In genomic region chr7:47713595-47713994, GRCh38 we compare ENCODE assay signal across 14 cellular contexts.
DNase-seq lines count a peak whose midpoint lies in the region; ATAC-seq and TF ChIP-seq lines count a peak whose summit lies in the region.
"Had no signal": no experiment of that assay in that cellular context is flagged by ENCODE, and none has a peak within 500 bp of the region (broad histone marks: within the 10 kb centered on the region; RNA-seq: fewer than 3 reads in every experiment).

No MANE protein-coding gene starts in this region.

- H3K36me3 ChIP-seq in Karpas-422 (ENCODE audit: insufficient read depth, low read length) (no peaks in the 10 kb centered on the region), Panc1 (ENCODE audit: control insufficient read depth, insufficient read depth, low read length) (no peaks in the 10 kb centered on the region), gastroesophageal sphincter (no peaks in the 10 kb centered on the region)

- H3K9ac ChIP-seq in Karpas-422 (ENCODE audit: low read length), result peak overlapping the region; percentile 73

- H3K4me2 ChIP-seq in Karpas-422 (ENCODE audit: low read depth, low read length, poor library complexity, severe bottlenecking), result peak overlapping the region; percentile 75
- H3K4me2 ChIP-seq: A549 had no signal

- no TSS peak for BruUV-seq in Panc1 (replicated peaks; lab: Mats Ljungman, UMichigan)

- 0 out of 2 replicates have a peak overlapping the region, but pooled peaks have one; percentile 8 for H2AFZ ChIP-seq in Karpas-422 (ENCODE audit: low read length)

- DNase-seq in Karpas-422 (peak; percentile 68), Panc1 (ENCODE audit: low read depth, low spot score) (no peak), mesothelial cell of epicardium (ENCODE audit: low spot score in 2 of 2, unreplicated experiment in 2 of 2) (no peak), foreskin keratinocyte (no peak), mucosa of gallbladder (ENCODE audit: low spot score) (no peak)
- DNase-seq: AML-193; Caco-2; CD4-positive, alpha-beta T cell; GDM1; H9 had no signal

- TF ChIP-seq CTCF in Panc1 (IDR thresholded peaks at IDR 0.05), result no peak
- no peak for TF ChIP-seq CTCF in mesothelial cell of epicardium (IDR thresholded peaks at IDR 0.05; ENCODE audit: unreplicated experiment)
- no peak for TF ChIP-seq CTCF in foreskin keratinocyte (conservative IDR thresholded peaks at IDR 0.05)
- no peak for TF ChIP-seq CTCF in gastroesophageal sphincter (IDR thresholded peaks at IDR 0.05)

- H3K4me1 ChIP-seq in Karpas-422 (ENCODE audit: low read length) (peaks cover 90% of the 10 kb centered on the region), Panc1 (ENCODE audit: control insufficient read depth, insufficient read depth, low read length) (peaks cover 15% of the 10 kb centered on the region), foreskin keratinocyte (no peaks in the 10 kb centered on the region), gastroesophageal sphincter (peaks cover 0 to 28% (median 9%) of the 10 kb centered on the region in 3 donors)
- H3K4me1 ChIP-seq: A549, Caco-2 had no signal

- peaks cover 6% of the 10 kb centered on the region for H3K9me3 Mint-ChIP-seq in mesothelial cell of epicardium
- H3K9me3 Mint-ChIP-seq: CD4-positive, alpha-beta T cell; H9 had no signal

- H4K20me1 ChIP-seq in Karpas-422 (ENCODE audit: insufficient read depth, low read depth, low read length), result no peaks in the 10 kb centered on the region

- H3K4me3 Mint-ChIP-seq in mesothelial cell of epicardium, result no peak overlapping the region
- H3K4me3 Mint-ChIP-seq: CD4-positive, alpha-beta T cell; H9 had no signal

- WGBS in gastroesophageal sphincter (ENCODE audit: low coverage in 1 of 2), 2 donors, result 83 to 84% methylated on average over 5 to 6 of the region's 6 CpGs

- peaks cover 60% of the 10 kb centered on the region for H3K4me1 Mint-ChIP-seq in mesothelial cell of epicardium
- H3K4me1 Mint-ChIP-seq: H9 had no signal

- H3K9me3 ChIP-seq in Karpas-422 (ENCODE audit: low read length) (no peaks in the 10 kb centered on the region), Panc1 (ENCODE audit: control insufficient read depth, insufficient read depth, low read depth, low read length) (no peaks in the 10 kb centered on the region), gastroesophageal sphincter (no peaks in the 10 kb centered on the region)
- H3K9me3 ChIP-seq: A549, Caco-2 had no signal

- TF ChIP-seq EP300 in gastroesophageal sphincter (IDR thresholded peaks at IDR 0.05), result no peak

- peak overlapping the region; percentile 66 for H3K27ac Mint-ChIP-seq in mesothelial cell of epicardium
- H3K27ac Mint-ChIP-seq: CD4-positive, alpha-beta T cell; H9 had no signal

- H3K9me2 ChIP-seq in Karpas-422 (replicated peaks; ENCODE audit: insufficient read depth, low read length), result no peaks in the 10 kb centered on the region

- H3K27ac ChIP-seq in Karpas-422 (ENCODE audit: low read length), result peak overlapping the region; percentile 99
- peak overlapping the region; percentile 82; the same call in 1 of the 2 replicates for H3K27ac ChIP-seq in Panc1 (ENCODE audit: low read length)
- no peak overlapping the region for H3K27ac ChIP-seq in foreskin keratinocyte
- H3K27ac ChIP-seq in gastroesophageal sphincter, result no peak overlapping the region
- H3K27ac ChIP-seq: C4-2B had no signal

- in situ Hi-C loops in Panc1 (cut with HindIII; ENCODE audit: low pct_unique_long_range_greater_than_20kb, low sequenced_read_pairs), result no loop called here

- no peaks in the 10 kb centered on the region for H3K36me3 Mint-ChIP-seq in mesothelial cell of epicardium

- H3K27me3 Mint-ChIP-seq in mesothelial cell of epicardium (ENCODE audit: low read depth), result no peaks in the 10 kb centered on the region
- H3K27me3 Mint-ChIP-seq: CD4-positive, alpha-beta T cell had no signal

- H3K4me3 ChIP-seq in Karpas-422 (ENCODE audit: low read length) (0 out of 2 replicates have a peak overlapping the region, but pooled peaks have one; percentile 1), Panc1 (ENCODE audit: low read depth in 2 of 2, low read length in 2 of 2) (no peak overlapping the region), gastroesophageal sphincter (no peak overlapping the region)
- H3K4me3 ChIP-seq: A549 had no signal

- ATAC-seq in Panc1 (no peak), foreskin keratinocyte (no peak), gastroesophageal sphincter (no peak), GM19328 (IDR thresholded peaks at IDR 0.05; ENCODE audit: unreplicated experiment) (no peak)
- ATAC-seq: A549 had no signal

- H3K79me2 ChIP-seq in Karpas-422 (ENCODE audit: low read length), result no peaks in the 10 kb centered on the region

- CTCF ChIA-PET in Panc1 (lab: Charles Lee), result interaction anchor here (0.6 to 0.7 kb wide), 4 partner anchors 46 to 309 kb away, joined by 3 to 6 read pairs (median 4); no protein-coding TSS in a partner anchor

- intact Hi-C loops in Panc1 (cut with micrococcal nuclease; ENCODE audit: unreplicated experiment), result no loop called here

- H3K27me3 ChIP-seq in Karpas-422 (ENCODE audit: low read length) (no peaks in the 10 kb centered on the region), Panc1 (ENCODE audit: control insufficient read depth, insufficient read depth, low read length) (no peaks in the 10 kb centered on the region), foreskin keratinocyte (no peaks in the 10 kb centered on the region), gastroesophageal sphincter (no peaks in the 10 kb centered on the region)

- POLR2A ChIA-PET in Panc1 (lab: Charles Lee), result interaction anchor here (0.7 kb wide), 1 partner anchor 18 kb away, joined by 8 read pairs; no protein-coding TSS in a partner anchor

- TF ChIP-seq POLR2A in gastroesophageal sphincter (IDR thresholded peaks at IDR 0.05), result no peak

Comparison
In these comparisons a context has a peak if more than half of its experiments do, and no peak if none do; other contexts are left out.
1. H3K27ac ChIP-seq: peak in Karpas-422 (single experiment) and Panc1 (single experiment); none in foreskin keratinocyte (single experiment) and gastroesophageal sphincter (0 of 4).